10 cellular contexts compared by ENCODE assay signal in the genomic region with DNA sequence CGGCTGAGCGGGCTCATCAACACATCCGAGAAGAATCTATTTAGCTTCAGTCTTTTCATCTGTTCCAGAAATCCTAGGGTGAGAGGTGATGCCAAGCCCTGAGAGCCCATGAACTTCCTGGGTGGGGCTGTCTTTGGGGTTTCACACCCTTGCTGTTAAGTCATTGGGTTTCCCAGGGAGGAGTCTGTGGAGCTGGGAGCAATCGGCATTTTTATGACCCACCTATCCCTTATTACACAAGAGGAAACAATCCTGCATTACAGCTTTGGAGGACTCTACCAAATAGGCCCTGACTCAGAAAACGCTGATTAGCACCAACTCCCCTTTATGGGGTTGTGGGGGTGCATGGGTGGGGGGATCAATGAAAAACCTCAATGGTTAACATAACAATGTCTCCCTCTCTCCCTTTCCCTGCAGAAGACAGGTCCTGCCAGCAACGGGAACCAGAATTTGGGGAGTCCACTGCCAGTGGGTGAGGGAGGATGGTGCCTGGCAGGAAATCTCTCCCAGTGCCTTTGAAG. TPM values are rescaled to one million over a fixed set of nuclear protein-coding genes. Genes with fewer than 3 reads are reported as not detected.
DNase-seq lines count a peak whose midpoint lies in the region; ATAC-seq and TF ChIP-seq lines count a peak whose summit lies in the region.
"Had no signal": no experiment of that assay in that cellular context is flagged by ENCODE, and none has a peak within 500 bp of the region (broad histone marks: within the 10 kb centered on the region; RNA-seq: fewer than 3 reads in every experiment).

No MANE protein-coding gene starts in this region.

- peaks cover 24% of the 10 kb centered on the region for H4K20me1 ChIP-seq in hepatocyte (ENCODE audit: insufficient read depth, poor library complexity, severe bottlenecking)

- H3K9me3 Mint-ChIP-seq in activated T-cell treated with anti-CD3 and anti-CD28 coated beads, Interleukin-2, amount 50 U/mL, for 72 hours = no peaks in the 10 kb centered on the region
- H3K9me3 Mint-ChIP-seq in activated T-helper 2 cell treated with anti-CD3 and anti-CD28 coated beads, Interferon-gamma antibody, Interleukin-2, Interleukin-4, amounts not matched to agents 10 μg/mL and 5 μg/mL and 100 μg/mL, durations not matched to agents 14 hours and 24 hours and 36 hours = no peaks in the 10 kb centered on the region

- peak overlapping the region; percentile 90 for H3K27ac Mint-ChIP-seq in activated T-cell treated with anti-CD3 and anti-CD28 coated beads, Interleukin-2, amount 50 U/mL, for 72 hours
- peak overlapping the region; percentile 23 for H3K27ac Mint-ChIP-seq in activated T-helper 2 cell treated with anti-CD3 and anti-CD28 coated beads, Interferon-gamma antibody, Interleukin-2, Interleukin-4, amounts not matched to agents 10 μg/mL and 5 μg/mL and 100 μg/mL, durations not matched to agents 14 hours and 24 hours and 36 hours

- no peak overlapping the region for H3K4me3 Mint-ChIP-seq in activated T-cell treated with anti-CD3 and anti-CD28 coated beads, Interleukin-2, amount 50 U/mL, for 72 hours
- no peak overlapping the region for H3K4me3 Mint-ChIP-seq in activated T-helper 2 cell treated with anti-CD3 and anti-CD28 coated beads, Interferon-gamma antibody, Interleukin-2, Interleukin-4, amounts not matched to agents 10 μg/mL and 5 μg/mL and 100 μg/mL, durations not matched to agents 14 hours and 24 hours and 36 hours (ENCODE audit: low read depth)

- TF ChIP-seq CTCF in hepatocyte (IDR thresholded peaks at IDR 0.05; ENCODE audit: poor library complexity) (no peak), thyroid gland (IDR thresholded peaks at IDR 0.05) (no peak)

- H3K4me1 Mint-ChIP-seq in activated T-cell treated with anti-CD3 and anti-CD28 coated beads, Interleukin-2, amount 50 U/mL, for 72 hours (ENCODE audit: low read depth) = peaks cover 73% of the 10 kb centered on the region
- peaks cover 22% of the 10 kb centered on the region for H3K4me1 Mint-ChIP-seq in activated T-helper 2 cell treated with anti-CD3 and anti-CD28 coated beads, Interferon-gamma antibody, Interleukin-2, Interleukin-4, amounts not matched to agents 10 μg/mL and 5 μg/mL and 100 μg/mL, durations not matched to agents 14 hours and 24 hours and 36 hours (ENCODE audit: low read depth)

- whole genome bisulfite sequencing in hepatocyte (ENCODE audit: low lambda C conversion rate, missing lambda C conversion rate) = 59% methylated on average over 6 of the region's 6 CpGs
- 84 to 90% methylated on average over 6 of the region's 6 CpGs for WGBS in thyroid gland, 2 donors

- intact Hi-C loops in activated T-helper 2 cell treated with anti-CD3 and anti-CD28 coated beads, Interferon-gamma antibody, Interleukin-2, Interleukin-4, amounts not matched to agents 10 μg/mL and 5 μg/mL and 100 μg/mL, durations not matched to agents 14 hours and 24 hours and 36 hours (cut with micrococcal nuclease) = loop anchor here (5.0 kb wide), 1 partner anchor 199 kb away; no protein-coding TSS in a partner anchor
- intact Hi-C loops in thyroid gland (cut with DNase I) = no loop called here

- no peak for TF ChIP-seq POLR2A in thyroid gland (IDR thresholded peaks at IDR 0.05)

- peaks cover 23 to 43% of the 10 kb centered on the region in 2 donors for H3K36me3 Mint-ChIP-seq in activated T-cell treated with anti-CD3 and anti-CD28 coated beads, Interleukin-2, amount 50 U/mL, for 72 hours (ENCODE audit: insufficient read depth in 2 of 2)
- peaks cover 91% of the 10 kb centered on the region for H3K36me3 Mint-ChIP-seq in activated T-helper 2 cell treated with anti-CD3 and anti-CD28 coated beads, Interferon-gamma antibody, Interleukin-2, Interleukin-4, amounts not matched to agents 10 μg/mL and 5 μg/mL and 100 μg/mL, durations not matched to agents 14 hours and 24 hours and 36 hours (ENCODE audit: low read depth)

- H3K27me3 ChIP-seq in hepatocyte (no peaks in the 10 kb centered on the region), thyroid gland (no peaks in the 10 kb centered on the region)

- H2AFZ ChIP-seq in hepatocyte = no peak overlapping the region

- no peak for DNase-seq in activated T-cell treated with anti-CD3 and anti-CD28 coated beads, Interleukin-2, amount 50 U/mL, for 72 hours
- DNase-seq in activated T-cell treated with anti-CD3 and anti-CD28 coated beads, Interleukin-2, amount 50 U/mL, for 1 hour = no peak
- DNase-seq in activated T-helper 2 cell treated with anti-CD3 and anti-CD28 coated beads, Interferon-gamma antibody, Interleukin-2, Interleukin-4, amounts not matched to agents 10 μg/mL and 5 μg/mL and 100 μg/mL, durations not matched to agents 14 hours and 24 hours and 36 hours (ENCODE audit: low spot score) = no peak
- DNase-seq in hepatocyte (ENCODE audit: low spot score) (peak; percentile 73), thyroid gland (no peak), NCI-H2081 treated with DMSO at 0.1 percent for 48 hours (lab: John Stamatoyannopoulos, UW) (no peak), Ammon's horn (ENCODE audit: low spot score) (no peak)
- DNase-seq: central memory CD4-positive, alpha-beta T cell; NCI-H2171 treated with DMSO at 0.1 percent for 48 hours had no signal

- H3K9me2 ChIP-seq in hepatocyte (replicated peaks; ENCODE audit: insufficient read depth) = no peaks in the 10 kb centered on the region

- no peak overlapping the region for H3K4me2 ChIP-seq in hepatocyte

- H3K4me3 ChIP-seq in hepatocyte (no peak overlapping the region), thyroid gland (replicated peaks in 1 of 3) (no peak overlapping the region)

- peaks cover 69% of the 10 kb centered on the region for H3K79me2 ChIP-seq in hepatocyte

- H3K27me3 Mint-ChIP-seq in activated T-cell treated with anti-CD3 and anti-CD28 coated beads, Interleukin-2, amount 50 U/mL, for 72 hours (ENCODE audit: low read depth) = no peaks in the 10 kb centered on the region
- no peaks in the 10 kb centered on the region for H3K27me3 Mint-ChIP-seq in activated T-helper 2 cell treated with anti-CD3 and anti-CD28 coated beads, Interferon-gamma antibody, Interleukin-2, Interleukin-4, amounts not matched to agents 10 μg/mL and 5 μg/mL and 100 μg/mL, durations not matched to agents 14 hours and 24 hours and 36 hours (ENCODE audit: low read depth)

- H3K9me3 ChIP-seq in hepatocyte (ENCODE audit: low read depth) (no peaks in the 10 kb centered on the region), thyroid gland (no peaks in the 10 kb centered on the region)

- ATAC-seq in activated T-cell treated with anti-CD3 and anti-CD28 coated beads, Interleukin-2, amount 50 U/mL, for 72 hours (replicated peaks in 1 of 2) = no peak
- no peak for ATAC-seq in HG02588 (IDR thresholded peaks at IDR 0.05; ENCODE audit: unreplicated experiment)

- H3K4me1 ChIP-seq in hepatocyte (ENCODE audit: insufficient read depth) = peaks cover 17% of the 10 kb centered on the region
- H3K4me1 ChIP-seq in thyroid gland = peaks cover 9 to 12% of the 10 kb centered on the region in 2 donors

- no peaks in the 10 kb centered on the region for H3K36me3 ChIP-seq in hepatocyte (replicated peaks; ENCODE audit: insufficient read depth, low read depth)
- peaks cover 77 to 84% of the 10 kb centered on the region in 2 donors for H3K36me3 ChIP-seq in thyroid gland

- H3K27ac ChIP-seq in hepatocyte = peak overlapping the region; percentile 95
- peak overlapping the region in 2 of 3 donors; percentile 19 to 27 for H3K27ac ChIP-seq in thyroid gland

RNA-seq across cellular contexts. Expression of a gene that starts 46.3 kb away (rescaled TPM):
- total RNA-seq in activated T-cell treated with anti-CD3 and anti-CD28 coated beads, Interleukin-2, amount 50 U/mL, for 72 hours = 100 to 1,000 TPM; 167 to 177 TPM
- 204 and 206 TPM in 2 replicates for total RNA-seq in activated T-helper 2 cell treated with anti-CD3 and anti-CD28 coated beads, Interferon-gamma antibody, Interleukin-2, Interleukin-4, amounts not matched to agents 10 μg/mL and 5 μg/mL and 100 μg/mL, durations not matched to agents 14 hours and 24 hours and 36 hours
- total RNA-seq in hepatocyte (395 and 399 TPM in 2 replicates), thyroid gland (100 to 1,000 TPM; 221 to 412 (median 339) TPM)
- 616 and 623 TPM in 2 replicates for polyA plus RNA-seq in hepatocyte
